Comparison of ENCODE assay signal across 1 cellular context in the genomic region with DNA sequence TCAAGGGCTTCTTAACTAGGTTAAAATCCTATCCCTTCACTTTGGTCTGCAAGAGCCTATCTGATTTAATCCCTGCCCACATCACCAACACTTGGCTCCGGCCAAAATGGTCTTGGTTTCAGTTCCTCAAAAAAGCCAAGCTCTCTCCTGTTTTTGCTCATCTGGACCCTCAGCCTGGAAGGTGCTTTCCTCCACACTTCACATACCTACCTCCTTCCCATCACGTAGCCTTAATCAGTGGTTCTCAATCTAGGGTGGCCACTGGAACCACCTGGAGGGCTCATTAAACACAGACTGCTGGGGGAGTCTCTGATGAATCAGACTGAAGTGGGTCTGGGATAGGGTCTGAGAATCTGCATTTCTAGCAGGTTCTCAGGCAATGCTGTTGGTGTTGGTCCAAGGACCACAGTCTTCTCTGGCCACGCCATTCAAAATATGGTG.
TF ChIP-seq lines count a peak whose summit lies in the region.

No MANE protein-coding gene starts in this region.

TF ChIP-seq in GM23338, 12 proteins besides CTCF, POLR2A, EP300 and RAD21 (continued from another document):
- TF ChIP-seq, protein P1, sequence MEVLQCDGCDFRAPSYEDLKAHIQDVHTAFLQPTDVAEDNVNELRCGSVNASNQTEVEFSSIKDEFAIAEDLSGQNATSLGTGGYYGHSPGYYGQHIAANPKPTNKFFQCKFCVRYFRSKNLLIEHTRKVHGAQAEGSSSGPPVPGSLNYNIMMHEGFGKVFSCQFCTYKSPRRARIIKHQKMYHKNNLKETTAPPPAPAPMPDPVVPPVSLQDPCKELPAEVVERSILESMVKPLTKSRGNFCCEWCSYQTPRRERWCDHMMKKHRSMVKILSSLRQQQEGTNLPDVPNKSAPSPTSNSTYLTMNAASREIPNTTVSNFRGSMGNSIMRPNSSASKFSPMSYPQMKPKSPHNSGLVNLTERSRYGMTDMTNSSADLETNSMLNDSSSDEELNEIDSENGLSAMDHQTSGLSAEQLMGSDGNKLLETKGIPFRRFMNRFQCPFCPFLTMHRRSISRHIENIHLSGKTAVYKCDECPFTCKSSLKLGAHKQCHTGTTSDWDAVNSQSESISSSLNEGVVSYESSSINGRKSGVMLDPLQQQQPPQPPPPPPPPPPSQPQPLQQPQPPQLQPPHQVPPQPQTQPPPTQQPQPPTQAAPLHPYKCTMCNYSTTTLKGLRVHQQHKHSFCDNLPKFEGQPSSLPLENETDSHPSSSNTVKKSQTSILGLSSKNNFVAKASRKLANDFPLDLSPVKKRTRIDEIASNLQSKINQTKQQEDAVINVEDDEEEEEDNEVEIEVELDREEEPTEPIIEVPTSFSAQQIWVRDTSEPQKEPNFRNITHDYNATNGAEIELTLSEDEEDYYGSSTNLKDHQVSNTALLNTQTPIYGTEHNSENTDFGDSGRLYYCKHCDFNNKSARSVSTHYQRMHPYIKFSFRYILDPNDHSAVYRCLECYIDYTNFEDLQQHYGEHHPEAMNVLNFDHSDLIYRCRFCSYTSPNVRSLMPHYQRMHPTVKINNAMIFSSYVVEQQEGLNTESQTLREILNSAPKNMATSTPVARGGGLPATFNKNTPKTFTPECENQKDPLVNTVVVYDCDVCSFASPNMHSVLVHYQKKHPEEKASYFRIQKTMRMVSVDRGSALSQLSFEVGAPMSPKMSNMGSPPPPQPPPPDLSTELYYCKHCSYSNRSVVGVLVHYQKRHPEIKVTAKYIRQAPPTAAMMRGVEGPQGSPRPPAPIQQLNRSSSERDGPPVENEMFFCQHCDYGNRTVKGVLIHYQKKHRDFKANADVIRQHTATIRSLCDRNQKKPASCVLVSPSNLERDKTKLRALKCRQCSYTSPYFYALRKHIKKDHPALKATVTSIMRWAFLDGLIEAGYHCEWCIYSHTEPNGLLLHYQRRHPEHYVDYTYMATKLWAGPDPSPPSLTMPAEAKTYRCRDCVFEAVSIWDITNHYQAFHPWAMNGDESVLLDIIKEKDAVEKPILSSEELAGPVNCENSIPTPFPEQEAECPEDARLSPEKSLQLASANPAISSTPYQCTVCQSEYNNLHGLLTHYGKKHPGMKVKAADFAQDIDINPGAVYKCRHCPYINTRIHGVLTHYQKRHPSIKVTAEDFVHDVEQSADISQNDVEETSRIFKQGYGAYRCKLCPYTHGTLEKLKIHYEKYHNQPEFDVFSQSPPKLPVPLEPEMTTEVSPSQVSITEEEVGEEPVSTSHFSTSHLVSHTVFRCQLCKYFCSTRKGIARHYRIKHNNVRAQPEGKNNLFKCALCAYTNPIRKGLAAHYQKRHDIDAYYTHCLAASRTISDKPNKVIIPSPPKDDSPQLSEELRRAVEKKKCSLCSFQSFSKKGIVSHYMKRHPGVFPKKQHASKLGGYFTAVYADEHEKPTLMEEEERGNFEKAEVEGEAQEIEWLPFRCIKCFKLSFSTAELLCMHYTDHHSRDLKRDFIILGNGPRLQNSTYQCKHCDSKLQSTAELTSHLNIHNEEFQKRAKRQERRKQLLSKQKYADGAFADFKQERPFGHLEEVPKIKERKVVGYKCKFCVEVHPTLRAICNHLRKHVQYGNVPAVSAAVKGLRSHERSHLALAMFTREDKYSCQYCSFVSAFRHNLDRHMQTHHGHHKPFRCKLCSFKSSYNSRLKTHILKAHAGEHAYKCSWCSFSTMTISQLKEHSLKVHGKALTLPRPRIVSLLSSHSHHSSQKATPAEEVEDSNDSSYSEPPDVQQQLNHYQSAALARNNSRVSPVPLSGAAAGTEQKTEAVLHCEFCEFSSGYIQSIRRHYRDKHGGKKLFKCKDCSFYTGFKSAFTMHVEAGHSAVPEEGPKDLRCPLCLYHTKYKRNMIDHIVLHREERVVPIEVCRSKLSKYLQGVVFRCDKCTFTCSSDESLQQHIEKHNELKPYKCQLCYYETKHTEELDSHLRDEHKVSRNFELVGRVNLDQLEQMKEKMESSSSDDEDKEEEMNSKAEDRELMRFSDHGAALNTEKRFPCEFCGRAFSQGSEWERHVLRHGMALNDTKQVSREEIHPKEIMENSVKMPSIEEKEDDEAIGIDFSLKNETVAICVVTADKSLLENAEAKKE (CRISPR knock-in tag; IDR thresholded peaks at IDR 0.05) = no peak
- no peak for TF ChIP-seq EZH2phosphoT487 (IDR thresholded peaks at IDR 0.05; ENCODE audit: unreplicated experiment)
